ENCODE assay signal across 8 cellular contexts in genomic region chr5:72378636-72379289, GRCh38. TPM values are rescaled to one million over a fixed set of nuclear protein-coding genes. Genes with fewer than 3 reads are reported as not detected.
DNase-seq lines count a peak whose midpoint lies in the region; ATAC-seq and TF ChIP-seq lines count a peak whose summit lies in the region.

No MANE protein-coding gene starts in this region.

- H3K36me3 ChIP-seq in endodermal cell (ENCODE audit: control insufficient read depth, insufficient read depth, low read length), result no peaks in the 10 kb centered on the region

- DNase-seq in H4 (ENCODE audit: low spot score) (peak; percentile 73), NCI-H446 (lab: John Stamatoyannopoulos, UW) (peak; percentile 26 to 89), endodermal cell (no peak), renal cortical epithelial cell (ENCODE audit: low read depth) (peak; percentile 94), medulla oblongata (ENCODE audit: extremely low spot score) (no peak), germinal center (ENCODE audit: low spot score) (no peak)

- no peak for TF ChIP-seq CTCF in endodermal cell (conservative IDR thresholded peaks at IDR 0.05)

- no peak overlapping the region for H3K27ac ChIP-seq in endodermal cell (ENCODE audit: low read depth, low read length)

- peaks cover 9% of the 10 kb centered on the region for H3K27me3 Mint-ChIP-seq in endodermal cell (ENCODE audit: insufficient read depth)

- H3K9me3 ChIP-seq in endodermal cell (ENCODE audit: control insufficient read depth, low read length), result no peaks in the 10 kb centered on the region

- WGBS in endodermal cell (ENCODE audit: insufficient coverage in 1 of 2, insufficient read length in 1 of 2), 2 experiments, result 92 to 93% methylated on average over 4 of the region's 4 CpGs

- H3K4me3 Mint-ChIP-seq in endodermal cell, result no peak overlapping the region

- H3K27me3 ChIP-seq in endodermal cell (ENCODE audit: control insufficient read depth, insufficient read depth, low read length, poor library complexity, severe bottlenecking), result no peaks in the 10 kb centered on the region

- ATAC-seq in HG03469 (IDR thresholded peaks at IDR 0.05; ENCODE audit: unreplicated experiment) (no peak), HG03095 (IDR thresholded peaks at IDR 0.05; ENCODE audit: unreplicated experiment) (no peak)

- H3K9ac ChIP-seq in endodermal cell (ENCODE audit: extremely low read depth, low read length, poor library complexity, severe bottlenecking), result no peak overlapping the region

- peak overlapping the region; percentile 18 for H3K4me3 ChIP-seq in endodermal cell (ENCODE audit: low read length)

- H3K4me1 ChIP-seq in endodermal cell (ENCODE audit: control insufficient read depth, insufficient read depth, low read length), result peaks cover 10% of the 10 kb centered on the region

- no peaks in the 10 kb centered on the region for H3K9me3 Mint-ChIP-seq in endodermal cell

- H3K36me3 Mint-ChIP-seq in endodermal cell (ENCODE audit: low read depth), result no peaks in the 10 kb centered on the region

- H3K4me1 Mint-ChIP-seq in endodermal cell, result peaks cover 14% of the 10 kb centered on the region

- H3K27ac Mint-ChIP-seq in endodermal cell, result no peak overlapping the region

RNA-seq across cellular contexts. Expression of gene PTCD2, which starts 58.6 kb away (rescaled TPM):
- 9.0 and 15.4 TPM in 2 replicates for total RNA-seq in H4 (2014; rRNA removed; shearing (Covaris generic))
- total RNA-seq in endodermal cell (10 to 100 TPM in 1 of 2 donors, 1 to 10 TPM in 1; 9.5 to 13.4 TPM), renal cortical epithelial cell (6.9 and 9.4 TPM in 2 replicates)
- 10.5 TPM for polyA plus RNA-seq in endodermal cell (2013, experiment 1 of 2)
- 8.8 TPM for polyA plus RNA-seq in endodermal cell (2013, experiment 2 of 2)

RNA-seq across cellular contexts. Expression of gene MRPS27, which starts 58.7 kb away (rescaled TPM):
- 81.2 and 88.0 TPM in 2 replicates for total RNA-seq in H4 (2014; rRNA removed; shearing (Covaris generic))
- 10 to 100 TPM; 55.2 to 80.8 TPM for total RNA-seq in endodermal cell
- 68.4 TPM for polyA plus RNA-seq in endodermal cell (2013, experiment 1 of 2)
- polyA plus RNA-seq in endodermal cell (2013, experiment 2 of 2), result 64.3 TPM
- total RNA-seq in renal cortical epithelial cell, result 58.2 and 92.7 TPM in 2 replicates

Comparison
In these comparisons a context has a peak if more than half of its experiments do, and no peak if none do; other contexts are left out.
1. DNase-seq: peak in H4 (single experiment), NCI-H446 (2 of 2) and renal cortical epithelial cell (single experiment); none in endodermal cell (single experiment), medulla oblongata (single experiment) and germinal center (single experiment).